In genomic region chr19:55653651-55654322, GRCh38 we compare ENCODE assay signal across 8 cellular contexts. TPM values are rescaled to one million over a fixed set of nuclear protein-coding genes. Genes with fewer than 3 reads are reported as not detected.
DNase-seq lines count a peak whose midpoint lies in the region; ATAC-seq and TF ChIP-seq lines count a peak whose summit lies in the region.

No MANE protein-coding gene starts in this region.

- peak overlapping the region; percentile 100 for H3K27ac Mint-ChIP-seq in HFFc6
- H3K27ac Mint-ChIP-seq in activated naive CD4-positive, alpha-beta T cell treated with anti-CD3 and anti-CD28 coated beads for 36 hours, result peak overlapping the region; percentile 98

- intact Hi-C loops in activated naive CD4-positive, alpha-beta T cell treated with anti-CD3 and anti-CD28 coated beads for 36 hours (cut with micrococcal nuclease), result loop anchor here (1.0 to 10.0 kb wide), 9 partner anchors 10 to 1463 kb away; partner anchors contain the start of genes FIZ1, KMT5C, LENG9 and TSEN34

- TF ChIP-seq EP300 in gastroesophageal sphincter (IDR thresholded peaks at IDR 0.05), result no peak

- H3K9me3 ChIP-seq in SJSA1 (replicated peaks), result no peaks in the 10 kb centered on the region
- H3K9me3 ChIP-seq in gastroesophageal sphincter, result no peaks in the 10 kb centered on the region

- peaks cover 12% of the 10 kb centered on the region for H3K36me3 Mint-ChIP-seq in HFFc6 (ENCODE audit: low read depth)
- H3K36me3 Mint-ChIP-seq in activated naive CD4-positive, alpha-beta T cell treated with anti-CD3 and anti-CD28 coated beads for 36 hours (ENCODE audit: low read depth), result peaks cover 21% of the 10 kb centered on the region

- H3K4me3 ChIP-seq in SJSA1 (peak overlapping the region; percentile 89), gastroesophageal sphincter (peak overlapping the region; percentile 71 to 97)

- peak; percentile 82 for ATAC-seq in gastroesophageal sphincter

- TF ChIP-seq POLR2A in gastroesophageal sphincter (IDR thresholded peaks at IDR 0.05), result peak; percentile 78 to 81

- peak; percentile 96 for DNase-seq in GM10266 (ENCODE audit: extremely low spot score)
- DNase-seq in HFFc6, result peak; percentile 99
- DNase-seq in MV-4-11 (lab: John Stamatoyannopoulos, UW), result peak; percentile 100
- DNase-seq in SJSA1 (ENCODE audit: low read depth in 1 of 2, low spot score in 2 of 2), result peak; percentile 99
- DNase-seq in activated naive CD4-positive, alpha-beta T cell treated with anti-CD3 and anti-CD28 coated beads for 36 hours, result peak; percentile 97
- peak; percentile 89 for DNase-seq in non-pigmented ciliary epithelial cell (ENCODE audit: low read depth)
- DNase-seq in superior temporal gyrus (ENCODE audit: extremely low spot score), result peak; percentile 99

- no peaks in the 10 kb centered on the region for H3K9me3 Mint-ChIP-seq in HFFc6
- no peaks in the 10 kb centered on the region for H3K9me3 Mint-ChIP-seq in activated naive CD4-positive, alpha-beta T cell treated with anti-CD3 and anti-CD28 coated beads for 36 hours

- peak overlapping the region; percentile 97 for H3K4me3 Mint-ChIP-seq in HFFc6
- H3K4me3 Mint-ChIP-seq in activated naive CD4-positive, alpha-beta T cell treated with anti-CD3 and anti-CD28 coated beads for 36 hours, result peak overlapping the region; percentile 88

- H3K36me3 ChIP-seq in SJSA1 (peaks cover 23% of the 10 kb centered on the region), gastroesophageal sphincter (peaks cover 0 to 26% of the 10 kb centered on the region in 2 donors)

- H3K27me3 Mint-ChIP-seq in HFFc6 (ENCODE audit: insufficient read depth), result peaks cover 6% of the 10 kb centered on the region
- H3K27me3 Mint-ChIP-seq in activated naive CD4-positive, alpha-beta T cell treated with anti-CD3 and anti-CD28 coated beads for 36 hours (ENCODE audit: low read depth), result no peaks in the 10 kb centered on the region

- CTCF ChIA-PET in activated naive CD4-positive, alpha-beta T cell treated with anti-CD3 and anti-CD28 coated beads for 36 hours (lab: Charles Lee), result interaction anchor here (0.6 to 1.4 kb wide), 16 partner anchors 9 to 600 kb away, joined by 3 to 9 read pairs (median 4); partner anchors contain the start of genes FIZ1 and ZNF524

- H3K27ac ChIP-seq in SJSA1 (peak overlapping the region; percentile 92), gastroesophageal sphincter (peak overlapping the region; percentile 71 to 99 (median 98))

- H3K27me3 ChIP-seq in SJSA1 (replicated peaks) (no peaks in the 10 kb centered on the region), gastroesophageal sphincter (no peaks in the 10 kb centered on the region)

- WGBS in gastroesophageal sphincter (ENCODE audit: low coverage in 1 of 2), 2 donors, result 4% methylated on average over 14 of the region's 57 CpGs; no CpG with 5 or more reads in 1 of the 2 donors

- peaks cover 14% of the 10 kb centered on the region; the same call in 1 of the 2 replicates for H3K4me1 ChIP-seq in SJSA1 (replicated peaks)
- peaks cover 0 to 63% (median 46%) of the 10 kb centered on the region in 3 donors for H3K4me1 ChIP-seq in gastroesophageal sphincter

- TF ChIP-seq CTCF in GM10266 (IDR thresholded peaks at IDR 0.05; ENCODE audit: control insufficient read depth, insufficient read depth, low read depth, missing control alignments) (peak; percentile 100), HFFc6 (IDR thresholded peaks at IDR 0.05) (peak; percentile 99), gastroesophageal sphincter (IDR thresholded peaks at IDR 0.05) (peak in 3 of 4 experiments; percentile 88 to 100 (median 100))

- H3K4me1 Mint-ChIP-seq in HFFc6 (ENCODE audit: low read depth), result peaks cover 28% of the 10 kb centered on the region
- peaks cover 45% of the 10 kb centered on the region for H3K4me1 Mint-ChIP-seq in activated naive CD4-positive, alpha-beta T cell treated with anti-CD3 and anti-CD28 coated beads for 36 hours (ENCODE audit: low read depth)

RNA-seq across cellular contexts. Expression of gene U2AF2, which starts 1.0 kb away (rescaled TPM):
- 100 to 1,000 TPM; 212 to 241 (median 226) TPM for total RNA-seq in HFFc6 (2021; fragmentation: NEBNext Ultra II Directional; extraction: Animal tissue kit (Norgen Biotek cat#: 25700))
- 137 and 183 TPM in 2 replicates for total RNA-seq in SJSA1 (2014; rRNA removed; shearing (Covaris generic))
- 100 to 1,000 TPM; 285 to 293 TPM for total RNA-seq in activated naive CD4-positive, alpha-beta T cell treated with anti-CD3 and anti-CD28 coated beads for 36 hours
- 10 to 100 TPM; 68.9 to 97.9 (median 91.4) TPM for total RNA-seq in gastroesophageal sphincter

RNA-seq across cellular contexts. Expression of gene CCDC106, which starts 5.8 kb away (rescaled TPM):
- total RNA-seq in HFFc6 (2021; fragmentation: NEBNext Ultra II Directional; extraction: Animal tissue kit (Norgen Biotek cat#: 25700)), result 10 to 100 TPM; 12.9 to 17.4 (median 14.0) TPM
- 3.5 and 6.0 TPM in 2 replicates for total RNA-seq in SJSA1 (2014; rRNA removed; shearing (Covaris generic))
- total RNA-seq in activated naive CD4-positive, alpha-beta T cell treated with anti-CD3 and anti-CD28 coated beads for 36 hours, result 1 to 10 TPM; 4.2 to 4.4 TPM
- total RNA-seq in gastroesophageal sphincter, result 10 to 100 TPM; 11.4 to 28.5 (median 15.5) TPM

RNA-seq across cellular contexts. Expression of gene ZNF581, which starts 10.3 kb away (rescaled TPM):
- total RNA-seq in HFFc6 (2021; fragmentation: NEBNext Ultra II Directional; extraction: Animal tissue kit (Norgen Biotek cat#: 25700)), result 10 to 100 TPM; 20.1 to 25.8 (median 21.9) TPM
- 5.5 and 10.1 TPM in 2 replicates for total RNA-seq in SJSA1 (2014; rRNA removed; shearing (Covaris generic))
- 10 to 100 TPM; 18.0 to 20.7 TPM for total RNA-seq in activated naive CD4-positive, alpha-beta T cell treated with anti-CD3 and anti-CD28 coated beads for 36 hours
- 10 to 100 TPM in 3 of 4 donors, 1 to 10 TPM in 1; 8.4 to 17.5 (median 11.4) TPM for total RNA-seq in gastroesophageal sphincter

RNA-seq across cellular contexts. Expression of gene ZNF580, which starts 13.0 kb away (rescaled TPM):
- 10 to 100 TPM; 51.0 to 60.5 (median 57.7) TPM for total RNA-seq in HFFc6 (2021; fragmentation: NEBNext Ultra II Directional; extraction: Animal tissue kit (Norgen Biotek cat#: 25700))
- total RNA-seq in SJSA1 (2014; rRNA removed; shearing (Covaris generic)), result 6.5 and 6.9 TPM in 2 replicates
- 10 to 100 TPM; 18.1 to 18.7 TPM for total RNA-seq in activated naive CD4-positive, alpha-beta T cell treated with anti-CD3 and anti-CD28 coated beads for 36 hours
- 10 to 100 TPM; 28.9 to 44.1 (median 35.2) TPM for total RNA-seq in gastroesophageal sphincter

RNA-seq across cellular contexts. Expression of gene EPN1, which starts 21.2 kb away (rescaled TPM):
- total RNA-seq in HFFc6 (2021; fragmentation: NEBNext Ultra II Directional; extraction: Animal tissue kit (Norgen Biotek cat#: 25700)), result 100 to 1,000 TPM; 176 to 191 (median 185) TPM
- total RNA-seq in SJSA1 (2014; rRNA removed; shearing (Covaris generic)), result 67.7 and 103 TPM in 2 replicates
- 10 to 100 TPM; 23.4 TPM for total RNA-seq in activated naive CD4-positive, alpha-beta T cell treated with anti-CD3 and anti-CD28 coated beads for 36 hours
- 100 to 1,000 TPM in 1 of 4 donors, 10 to 100 TPM in 3; 44.8 to 165 (median 70.2) TPM for total RNA-seq in gastroesophageal sphincter

Comparison
In these comparisons a context has a peak if more than half of its experiments do, and no peak if none do; other contexts are left out.
1. Peak in every context shown above with its lines: DNase-seq, ATAC-seq, H3K4me3 ChIP-seq and H3K27ac ChIP-seq.